ENCODE assay signal across 10 cellular contexts in the genomic region with DNA sequence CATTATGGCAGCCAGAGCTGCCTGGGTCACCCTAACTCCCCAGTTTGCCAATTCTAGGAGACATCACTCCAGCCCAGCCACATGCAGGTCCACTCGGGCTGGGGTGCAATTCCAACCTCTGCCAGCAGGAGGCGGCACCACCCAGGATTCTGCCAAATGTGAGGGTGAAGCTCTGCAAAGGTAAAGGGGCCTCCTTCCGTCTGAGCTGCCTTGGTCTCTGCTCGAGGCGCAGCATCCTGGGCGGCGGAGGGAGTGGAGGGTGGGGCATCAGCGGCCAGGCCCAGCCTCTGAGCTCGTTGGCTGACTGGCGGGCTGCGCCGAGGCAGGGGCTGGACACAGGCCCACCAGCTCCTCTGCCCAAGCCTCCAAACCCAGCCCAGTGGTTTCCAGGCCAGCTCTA.
DNase-seq lines count a peak whose midpoint lies in the region; ATAC-seq and TF ChIP-seq lines count a peak whose summit lies in the region.
"Had no signal": no experiment of that assay in that cellular context is flagged by ENCODE, and none has a peak within 500 bp of the region (broad histone marks: within the 10 kb centered on the region; RNA-seq: fewer than 3 reads in every experiment).

No MANE protein-coding gene starts in this region.

- H3K4me1 Mint-ChIP-seq in CD4-positive, alpha-beta memory T cell = no peaks in the 10 kb centered on the region
- H3K4me1 Mint-ChIP-seq in chondrocyte (ENCODE audit: low read depth) = peaks cover 10% of the 10 kb centered on the region
- H3K4me1 Mint-ChIP-seq in progenitor cell of endocrine pancreas (ENCODE audit: low read depth) = no peaks in the 10 kb centered on the region

- no peaks in the 10 kb centered on the region for H3K36me3 ChIP-seq in CD4-positive, alpha-beta memory T cell (ENCODE audit: insufficient read depth, low read length)
- H3K36me3 ChIP-seq in PC-9 (ENCODE audit: low read depth) = peaks cover 5% of the 10 kb centered on the region; the same call in 1 of the 2 replicates

- H3K36me3 Mint-ChIP-seq in CD4-positive, alpha-beta memory T cell = peaks cover 0 to 1% of the 10 kb centered on the region in 2 donors
- H3K36me3 Mint-ChIP-seq in chondrocyte (ENCODE audit: low read depth) = peaks cover 1% of the 10 kb centered on the region
- H3K36me3 Mint-ChIP-seq in progenitor cell of endocrine pancreas (ENCODE audit: insufficient read depth) = no peaks in the 10 kb centered on the region

- CTCF ChIA-PET in CD4-positive, alpha-beta memory T cell (lab: Charles Lee; ENCODE audit: partially characterized antibody) = interaction anchor here (0.6 to 2.4 kb wide), 6 partner anchors 14 to 105 kb away, joined by 3 to 12 read pairs (median 4); no protein-coding TSS in a partner anchor
- CTCF ChIA-PET in PC-9 (lab: Charles Lee) = interaction anchor here (0.5 to 0.6 kb wide), 2 partner anchors 27 to 36 kb away, joined by 5 to 6 read pairs; no protein-coding TSS in a partner anchor

- no peak overlapping the region for H3K4me3 Mint-ChIP-seq in CD4-positive, alpha-beta memory T cell
- no peak overlapping the region for H3K4me3 Mint-ChIP-seq in chondrocyte (ENCODE audit: unreplicated experiment)
- no peak overlapping the region for H3K4me3 Mint-ChIP-seq in progenitor cell of endocrine pancreas (ENCODE audit: low read depth)
- H3K4me3 Mint-ChIP-seq: activated T-helper 1 cell treated with anti-CD3 and anti-CD28 coated beads, Interleukin-12 subunit alpha, Interleukin-12 subunit beta, Interleukin-2, Interleukin-4 antibody, amounts not matched to agents 30 ng/mL and 10 ng/mL and 1 ng/mL, durations not matched to agents 14 hours and 24 hours and 36 hours had no signal

- no peaks in the 10 kb centered on the region for H3K9me3 ChIP-seq in CD4-positive, alpha-beta memory T cell (ENCODE audit: control insufficient read depth in 1 of 2, low read length in 2 of 2)
- no peaks in the 10 kb centered on the region for H3K9me3 ChIP-seq in PC-9 (ENCODE audit: insufficient read depth, low read depth)

- no peak overlapping the region for H3K4me3 ChIP-seq in CD4-positive, alpha-beta memory T cell (ENCODE audit: low read length in 2 of 2)
- no peak overlapping the region for H3K4me3 ChIP-seq in PC-9

- TF ChIP-seq CTCF in PC-9 (conservative IDR thresholded peaks at IDR 0.05) (peak; percentile 81), chondrocyte (IDR thresholded peaks at IDR 0.05) (peak; percentile 85), progenitor cell of endocrine pancreas (IDR thresholded peaks at IDR 0.05; ENCODE audit: unreplicated experiment) (peak; percentile 63)

- no TSS peak for BruUV-seq in PC-9 (replicated peaks; lab: Mats Ljungman, UMichigan)

- H3K9me2 ChIP-seq in PC-9 (ENCODE audit: insufficient read depth) = no peaks in the 10 kb centered on the region

- intact Hi-C loops in CD4-positive, alpha-beta memory T cell (cut with micrococcal nuclease) = loop anchor here (1.0 kb wide), 1 partner anchor 101 kb away; no protein-coding TSS in a partner anchor
- intact Hi-C loops in PC-9 (cut with micrococcal nuclease; ENCODE audit: unreplicated experiment) = no loop called here

- no peaks in the 10 kb centered on the region for H3K27me3 Mint-ChIP-seq in CD4-positive, alpha-beta memory T cell
- H3K27me3 Mint-ChIP-seq in chondrocyte (ENCODE audit: low read depth) = no peaks in the 10 kb centered on the region
- no peaks in the 10 kb centered on the region for H3K27me3 Mint-ChIP-seq in progenitor cell of endocrine pancreas

- no peaks in the 10 kb centered on the region; the same call in 1 of the 2 replicates for H3F3A ChIP-seq in PC-9 (ENCODE audit: insufficient read depth, low read depth)

- no peak overlapping the region for H3K4me2 ChIP-seq in PC-9

- DNase-seq in CD4-positive, alpha-beta memory T cell = peak in 4 of 5 donors; percentile 17 to 27 (median 21)
- DNase-seq in PC-9 (no peak), chondrocyte (ENCODE audit: low spot score) (no peak), progenitor cell of endocrine pancreas (ENCODE audit: low spot score, unreplicated experiment) (no peak), NCI-H510A treated with DMSO at 0.1 percent for 48 hours (lab: John Stamatoyannopoulos, UW) (no peak), foreskin melanocyte (no peak), DMS153 (lab: John Stamatoyannopoulos, UW) (no peak)
- DNase-seq: NCI-H1436 had no signal

- H2AFZ ChIP-seq in PC-9 = no peak overlapping the region

- ATAC-seq in HG03280 (IDR thresholded peaks at IDR 0.05; ENCODE audit: unreplicated experiment) = no peak

- POLR2A ChIA-PET in CD4-positive, alpha-beta memory T cell (lab: Charles Lee; ENCODE audit: partially characterized antibody) = interaction anchor here (1.0 to 2.6 kb wide), 4 partner anchors 11 to 101 kb away, joined by 3 to 8 read pairs (median 3); no protein-coding TSS in a partner anchor
- POLR2A ChIA-PET in PC-9 (lab: Charles Lee; ENCODE audit: unreplicated experiment) = no interaction called here

- no peaks in the 10 kb centered on the region for H4K20me1 ChIP-seq in PC-9 (ENCODE audit: insufficient read depth)

- no peaks in the 10 kb centered on the region for H3K79me2 ChIP-seq in PC-9 (ENCODE audit: low read depth)

- H3K27ac ChIP-seq in CD4-positive, alpha-beta memory T cell (ENCODE audit: low read depth, low read length) = no peak overlapping the region
- no peak overlapping the region for H3K27ac ChIP-seq in PC-9

- no peaks in the 10 kb centered on the region for H3K9me3 Mint-ChIP-seq in CD4-positive, alpha-beta memory T cell
- H3K9me3 Mint-ChIP-seq in chondrocyte (ENCODE audit: low read depth) = no peaks in the 10 kb centered on the region
- no peaks in the 10 kb centered on the region for H3K9me3 Mint-ChIP-seq in progenitor cell of endocrine pancreas (ENCODE audit: low read depth)
- H3K9me3 Mint-ChIP-seq: activated T-helper 1 cell treated with anti-CD3 and anti-CD28 coated beads, Interleukin-12 subunit alpha, Interleukin-12 subunit beta, Interleukin-2, Interleukin-4 antibody, amounts not matched to agents 30 ng/mL and 10 ng/mL and 1 ng/mL, durations not matched to agents 14 hours and 24 hours and 36 hours had no signal

- H3K27me3 ChIP-seq in CD4-positive, alpha-beta memory T cell (ENCODE audit: insufficient read depth, low read length) = no peaks in the 10 kb centered on the region
- no peaks in the 10 kb centered on the region for H3K27me3 ChIP-seq in PC-9 (ENCODE audit: insufficient read depth, low read depth)

- no peaks in the 10 kb centered on the region for H3K4me1 ChIP-seq in CD4-positive, alpha-beta memory T cell (ENCODE audit: insufficient read depth, low read length)
- H3K4me1 ChIP-seq in PC-9 (replicated peaks; ENCODE audit: insufficient read depth) = no peaks in the 10 kb centered on the region

- no peak overlapping the region for H3K27ac Mint-ChIP-seq in CD4-positive, alpha-beta memory T cell
- H3K27ac Mint-ChIP-seq in chondrocyte (ENCODE audit: unreplicated experiment) = no peak overlapping the region
- no peak overlapping the region for H3K27ac Mint-ChIP-seq in progenitor cell of endocrine pancreas
- H3K27ac Mint-ChIP-seq: activated T-helper 1 cell treated with anti-CD3 and anti-CD28 coated beads, Interleukin-12 subunit alpha, Interleukin-12 subunit beta, Interleukin-2, Interleukin-4 antibody, amounts not matched to agents 30 ng/mL and 10 ng/mL and 1 ng/mL, durations not matched to agents 14 hours and 24 hours and 36 hours had no signal

Comparison
In these comparisons a context has a peak if more than half of its experiments do, and no peak if none do; other contexts are left out.
1. DNase-seq: peak in CD4-positive, alpha-beta memory T cell (4 of 5); none in PC-9 (0 of 2), chondrocyte (single experiment), progenitor cell of endocrine pancreas (single experiment), NCI-H510A treated with DMSO at 0.1 percent for 48 hours (single experiment), foreskin melanocyte (single experiment) and DMS153 (single experiment).
2. Peak in every context shown above with its lines, with median percentiles within 50 percentile points of each other: CTCF ChIP-seq.